1 cellular context compared by ENCODE assay signal in genomic region chr6:156949376-156949775, GRCh38.
TF ChIP-seq lines count a peak whose summit lies in the region.

No MANE protein-coding gene starts in this region.

TF ChIP-seq in WTC11, 78 proteins besides CTCF, POLR2A, EP300 and RAD21 (continued from another document):
- no peak for TF ChIP-seq FOXP4 (CRISPR knock-in tag; IDR thresholded peaks at IDR 0.05)
- no peak for TF ChIP-seq ZNF532 (CRISPR knock-in tag; IDR thresholded peaks at IDR 0.05; ENCODE audit: borderline replicate concordance)
- no peak for TF ChIP-seq GTF2I (CRISPR knock-in tag; conservative IDR thresholded peaks at IDR 0.05)
- TF ChIP-seq HMGXB4 (CRISPR knock-in tag; IDR thresholded peaks at IDR 0.05), result no peak
